Comparison of ENCODE assay signal across 15 cellular contexts in the genomic region with DNA sequence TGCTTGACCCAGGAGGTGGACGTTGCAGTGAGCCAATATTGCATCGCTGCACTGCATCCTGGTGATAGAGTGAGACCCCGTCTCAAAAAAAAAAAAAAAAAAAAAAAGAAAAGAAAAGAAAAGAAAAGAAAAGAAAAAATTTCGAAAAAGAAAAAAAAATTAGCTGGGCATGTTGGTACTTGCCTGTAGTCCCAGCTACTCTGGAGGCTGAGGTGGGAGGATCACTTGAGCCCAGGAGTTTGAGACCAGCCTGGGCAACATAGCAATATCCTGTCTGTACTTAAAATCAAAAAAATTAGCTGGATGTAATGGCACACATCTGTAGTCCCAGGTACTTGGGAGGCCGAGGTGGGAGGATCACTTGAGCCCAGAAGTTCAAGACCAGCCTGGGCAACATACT. TPM values are rescaled to one million over a fixed set of nuclear protein-coding genes. Genes with fewer than 3 reads are reported as not detected.
"Had no signal": no experiment of that assay in that cellular context is flagged by ENCODE, and none has a peak within 500 bp of the region (broad histone marks: within the 10 kb centered on the region; RNA-seq: fewer than 3 reads in every experiment).

No MANE protein-coding gene starts in this region.

RNA-seq across cellular contexts. Expression of a gene that starts 2.8 kb away (rescaled TPM):
- total RNA-seq: neural crest cell, osteoblast, progenitor cell of endocrine pancreas, skeletal muscle tissue, vagina had no signal
- polyA plus RNA-seq: naive thymus-derived CD8-positive, alpha-beta T cell had no signal

RNA-seq across cellular contexts. Expression of a gene that starts 46.9 kb away (rescaled TPM):
- total RNA-seq: naive thymus-derived CD8-positive, alpha-beta T cell; natural killer cell treated with Interleukin-12 subunit alpha and Interleukin-12 subunit beta and Interleukin-15 and Interleukin-18, amount 100 ng/mL, for 72 hours; osteoblast; renal cortical epithelial cell; sigmoid colon; subcutaneous adipose tissue; thoracic aorta; thyroid gland; tibial nerve; ureter; vagina had no signal
- polyA plus RNA-seq: naive thymus-derived CD8-positive, alpha-beta T cell; stomach had no signal

RNA-seq across cellular contexts. Expression of a gene that starts 49.6 kb away (rescaled TPM):
- total RNA-seq: skeletal muscle tissue had no signal
